In genomic region chr6:12012566-12013367, GRCh38 we compare ENCODE assay signal across 8 cellular contexts. TPM values are rescaled to one million over a fixed set of nuclear protein-coding genes. Genes with fewer than 3 reads are reported as not detected.
DNase-seq lines count a peak whose midpoint lies in the region; ATAC-seq and TF ChIP-seq lines count a peak whose summit lies in the region.

No MANE protein-coding gene starts in this region.

- peaks cover 54% of the 10 kb centered on the region for H3K4me1 Mint-ChIP-seq in activated naive CD8-positive, alpha-beta T cell treated with anti-CD3 and anti-CD28 coated beads for 36 hours
- peaks cover 40% of the 10 kb centered on the region for H3K4me1 Mint-ChIP-seq in osteocyte (ENCODE audit: unreplicated experiment)

- peaks cover 10% of the 10 kb centered on the region for H3K9me3 Mint-ChIP-seq in activated naive CD8-positive, alpha-beta T cell treated with anti-CD3 and anti-CD28 coated beads for 36 hours
- peaks cover 7% of the 10 kb centered on the region for H3K9me3 Mint-ChIP-seq in osteocyte (ENCODE audit: unreplicated experiment)

- H3K27me3 ChIP-seq in SJSA1 (replicated peaks) (no peaks in the 10 kb centered on the region), thyroid gland (no peaks in the 10 kb centered on the region)

- no peaks in the 10 kb centered on the region for H3K9me3 ChIP-seq in SJSA1 (replicated peaks)
- no peaks in the 10 kb centered on the region for H3K9me3 ChIP-seq in thyroid gland

- H3K4me3 ChIP-seq in SJSA1: peak overlapping the region; percentile 63
- H3K4me3 ChIP-seq in thyroid gland (replicated peaks in 1 of 3): peak overlapping the region; percentile 48 to 83 (median 67)

- H3K27me3 Mint-ChIP-seq in activated naive CD8-positive, alpha-beta T cell treated with anti-CD3 and anti-CD28 coated beads for 36 hours: no peaks in the 10 kb centered on the region
- no peaks in the 10 kb centered on the region for H3K27me3 Mint-ChIP-seq in osteocyte (ENCODE audit: unreplicated experiment)

- peaks cover 55% of the 10 kb centered on the region for H3K36me3 Mint-ChIP-seq in activated naive CD8-positive, alpha-beta T cell treated with anti-CD3 and anti-CD28 coated beads for 36 hours
- peaks cover 14% of the 10 kb centered on the region for H3K36me3 Mint-ChIP-seq in osteocyte (ENCODE audit: unreplicated experiment)

- peak; percentile 92 for DNase-seq in ELR (ENCODE audit: low read depth)
- peak; percentile 56 for DNase-seq in Kasumi-1 (lab: John Stamatoyannopoulos, UW)
- DNase-seq in SJSA1 (ENCODE audit: low read depth in 1 of 2, low spot score in 2 of 2): peak; percentile 93
- peak; percentile 76 for DNase-seq in activated naive CD8-positive, alpha-beta T cell treated with anti-CD3 and anti-CD28 coated beads for 36 hours
- DNase-seq in Right ventricle myocardium inferior (ENCODE audit: missing footprints): peak; percentile 81
- peak; percentile 89 for DNase-seq in osteocyte (ENCODE audit: extremely low spot score, unreplicated experiment)
- DNase-seq in thyroid gland: peak; percentile 90

- 0% methylated on average over 26 to 28 of the region's 62 CpGs for WGBS in thyroid gland, 2 donors

- H3K36me3 ChIP-seq in SJSA1: peaks cover 31% of the 10 kb centered on the region
- peaks cover 3 to 5% of the 10 kb centered on the region in 2 donors for H3K36me3 ChIP-seq in thyroid gland

- intact Hi-C loops in Right ventricle myocardium inferior (cut with DNase I): loop anchor here (5.0 to 10.0 kb wide), 2 partner anchors 145 to 308 kb away; no protein-coding TSS in a partner anchor
- intact Hi-C loops in thyroid gland (cut with DNase I): no loop called here

- H3K27ac Mint-ChIP-seq in activated naive CD8-positive, alpha-beta T cell treated with anti-CD3 and anti-CD28 coated beads for 36 hours: peak overlapping the region; percentile 97
- peak overlapping the region; percentile 92 for H3K27ac Mint-ChIP-seq in osteocyte (ENCODE audit: unreplicated experiment)

- H3K4me3 Mint-ChIP-seq in activated naive CD8-positive, alpha-beta T cell treated with anti-CD3 and anti-CD28 coated beads for 36 hours: peak overlapping the region; percentile 97
- peak overlapping the region; percentile 83 for H3K4me3 Mint-ChIP-seq in osteocyte (ENCODE audit: unreplicated experiment)

- H3K27ac ChIP-seq in SJSA1: peak overlapping the region; percentile 85
- H3K27ac ChIP-seq in thyroid gland: peak overlapping the region; percentile 81 to 94 (median 93)

- H3K4me1 ChIP-seq in SJSA1 (replicated peaks) (peaks cover 27% of the 10 kb centered on the region), thyroid gland (peaks cover 23% of the 10 kb centered on the region in 2 donors)

- TF ChIP-seq POLR2A in thyroid gland (IDR thresholded peaks at IDR 0.05): peak in 1 of 2 donors; percentile 74

- ATAC-seq in Right ventricle myocardium inferior (no peak), HG02870 (IDR thresholded peaks at IDR 0.05; ENCODE audit: unreplicated experiment) (no peak)

- no peak for TF ChIP-seq CTCF in osteocyte (IDR thresholded peaks at IDR 0.05)
- TF ChIP-seq CTCF in thyroid gland (IDR thresholded peaks at IDR 0.05): peak in 1 of 6 experiments; percentile 5

RNA-seq across cellular contexts. Expression of gene HIVEP1, which starts 0.7 kb away (rescaled TPM):
- 15.8 and 16.3 TPM in 2 replicates for total RNA-seq in SJSA1 (2014; rRNA removed; shearing (Covaris generic))
- total RNA-seq in activated naive CD8-positive, alpha-beta T cell treated with anti-CD3 and anti-CD28 coated beads for 36 hours: 10 to 100 TPM; 33.9 to 41.9 TPM
- total RNA-seq in Right ventricle myocardium inferior (8.3 TPM), osteocyte (23.0 and 27.8 TPM in 2 replicates), thyroid gland (10 to 100 TPM; 17.4 to 35.1 (median 29.0) TPM)
